1 cellular context compared by ENCODE assay signal in genomic region chr14:28742171-28742846, GRCh38.
TF ChIP-seq lines count a peak whose summit lies in the region.

No MANE protein-coding gene starts in this region.

TF ChIP-seq in HEK293T, 16 proteins besides CTCF, POLR2A, EP300 and RAD21 (continued from another document):
- TF ChIP-seq PKNOX1 (IDR thresholded peaks at IDR 0.05) = no peak
- no peak for TF ChIP-seq FOXK2 (IDR thresholded peaks at IDR 0.05)
- TF ChIP-seq ZNF384 (IDR thresholded peaks at IDR 0.05) = no peak
- TF ChIP-seq SP1 (IDR thresholded peaks at IDR 0.05) = no peak
- no peak for TF ChIP-seq LEF1 (IDR thresholded peaks at IDR 0.05; ENCODE audit: borderline replicate concordance)
